In genomic region chr5:56759521-56759920, GRCh38 we compare ENCODE assay signal across 19 cellular contexts. TPM values are rescaled to one million over a fixed set of nuclear protein-coding genes. Genes with fewer than 3 reads are reported as not detected.
DNase-seq lines count a peak whose midpoint lies in the region; TF ChIP-seq lines count a peak whose summit lies in the region.
"Had no signal": no experiment of that assay in that cellular context is flagged by ENCODE, and none has a peak within 500 bp of the region (broad histone marks: within the 10 kb centered on the region; RNA-seq: fewer than 3 reads in every experiment).

No MANE protein-coding gene starts in this region.

- no peak overlapping the region for H3K4ac ChIP-seq in trophoblast cell (ENCODE audit: low read depth, low read length)

- no peak overlapping the region for H2BK5ac ChIP-seq in trophoblast cell (ENCODE audit: low read depth, low read length, poor library complexity)

- no peak overlapping the region for H2AFZ ChIP-seq in trophoblast cell (ENCODE audit: insufficient read depth, low read length, poor library complexity)

- H3K9ac ChIP-seq in trophoblast cell (ENCODE audit: low read length), result no peak overlapping the region

- H3K4me3 ChIP-seq in BE2C (ENCODE audit: low read depth, low read length), result no peak overlapping the region
- no peak overlapping the region for H3K4me3 ChIP-seq in epithelial cell of esophagus (ENCODE audit: low read length)
- no peak overlapping the region for H3K4me3 ChIP-seq in trophoblast cell (ENCODE audit: low read depth, low read length)
- H3K4me3 ChIP-seq: sigmoid colon had no signal

- no peak overlapping the region for H2BK12ac ChIP-seq in trophoblast cell (ENCODE audit: low read length)

- H3K79me2 ChIP-seq in trophoblast cell (ENCODE audit: control insufficient read depth, insufficient read depth, low read length, poor library complexity), result peaks cover 4% of the 10 kb centered on the region

- no peak overlapping the region for H3K23ac ChIP-seq in trophoblast cell (ENCODE audit: low read length)

- H3K9me3 ChIP-seq in BE2C (no peaks in the 10 kb centered on the region), trophoblast cell (ENCODE audit: insufficient read depth, low read depth, low read length) (no peaks in the 10 kb centered on the region)
- H3K9me3 ChIP-seq: sigmoid colon had no signal

- peaks cover 10% of the 10 kb centered on the region for H3K79me1 ChIP-seq in trophoblast cell (ENCODE audit: low read length)

- no peak overlapping the region for H4K91ac ChIP-seq in trophoblast cell (ENCODE audit: low read depth, low read length)

- WGBS in trophoblast cell (ENCODE audit: extremely low coverage, insufficient coverage, insufficient read length), result no CpG with 5 or more reads among the region's 4 CpGs

- no peak overlapping the region for H2AK5ac ChIP-seq in trophoblast cell (ENCODE audit: low read length)

- H3K27me3 ChIP-seq in BE2C, result no peaks in the 10 kb centered on the region
- H3K27me3 ChIP-seq in trophoblast cell (ENCODE audit: insufficient read depth, low read length), result no peaks in the 10 kb centered on the region
- H3K27me3 ChIP-seq: sigmoid colon had no signal

- H3K4me1 ChIP-seq in BE2C (peaks cover 24% of the 10 kb centered on the region), trophoblast cell (ENCODE audit: control insufficient read depth in 1 of 2, insufficient read depth in 2 of 2, low read length in 2 of 2) (peaks cover 16 to 20% of the 10 kb centered on the region in 2 experiments)
- H3K4me1 ChIP-seq: sigmoid colon had no signal

- H4K8ac ChIP-seq in trophoblast cell (ENCODE audit: low read depth, low read length), result no peak overlapping the region

- H3K18ac ChIP-seq in trophoblast cell (ENCODE audit: low read length), result no peak overlapping the region

- TF ChIP-seq CTCF in BE2C (IDR thresholded peaks at IDR 0.05; ENCODE audit: low read depth, low read length), result no peak
- TF ChIP-seq CTCF in epithelial cell of esophagus (IDR thresholded peaks at IDR 0.05; ENCODE audit: insufficient read depth, low read depth, low read length, missing control alignments), result no peak

- no peak overlapping the region for H3K4me2 ChIP-seq in trophoblast cell (ENCODE audit: low read length)

- no peak overlapping the region for H2BK120ac ChIP-seq in trophoblast cell (ENCODE audit: insufficient read depth, low read length, poor library complexity)

- H4K12ac ChIP-seq in trophoblast cell (ENCODE audit: low read depth, low read length), result no peak overlapping the region

- no peak overlapping the region for H3K27ac ChIP-seq in trophoblast cell (ENCODE audit: low read depth, low read length)
- H3K27ac ChIP-seq: HL-60, sigmoid colon had no signal

- H3K14ac ChIP-seq in trophoblast cell (ENCODE audit: low read length), result no peak overlapping the region

- H3K36me3 ChIP-seq in BE2C (no peaks in the 10 kb centered on the region), trophoblast cell (ENCODE audit: control insufficient read depth in 1 of 2, insufficient read depth in 2 of 2, low read length in 2 of 2) (no peaks in the 10 kb centered on the region)
- H3K36me3 ChIP-seq: sigmoid colon had no signal

- DNase-seq in BE2C, result peak; percentile 19
- DNase-seq in ELF-1 (ENCODE audit: low read depth, low spot score), result peak; percentile 42
- peak; percentile 78 for DNase-seq in epithelial cell of esophagus (ENCODE audit: low read depth)
- DNase-seq in trophoblast cell, result peak; percentile 78 to 89
- no peak for DNase-seq in COLO668 (lab: John Stamatoyannopoulos, UW; ENCODE audit: unreplicated experiment)
- no peak for DNase-seq in NCI-H1694 (lab: John Stamatoyannopoulos, UW)
- no peak for DNase-seq in COLO829 (ENCODE audit: low spot score)
- DNase-seq: activated CD4-positive, alpha-beta T cell treated with anti-CD3 and anti-CD28 coated beads, Interleukin-2, amount 10 ng/mL, durations not matched to agents 7 days and 5 days; activated naive CD4-positive, alpha-beta T cell treated with Interleukin-2 at 50 U/mL for 16 hours; activated T-cell treated with anti-CD3 and anti-CD28 coated beads, Interleukin-2, amount 50 U/mL, for 72 hours; amniotic stem cell; CD4-positive, alpha-beta T cell; dermis blood vessel endothelial cell; DMS153; NCI-H1092; NCI-H187 treated with DMSO at 0.1 percent for 48 hours; posterior cingulate gyrus; sigmoid colon had no signal

RNA-seq across cellular contexts. Expression of gene MAP3K1, which starts 55.8 kb away (rescaled TPM):
- 35.5 TPM for polyA plus RNA-seq in BE2C (2012; ENCODE audit: insufficient read depth, insufficient read length, low read depth)
- 13.4 and 13.5 TPM in 2 replicates for polyA plus RNA-seq in trophoblast cell (2013)

Comparison
In these comparisons a context has a peak if more than half of its experiments do, and no peak if none do; other contexts are left out.
1. DNase-seq: peak in BE2C (single experiment), ELF-1 (single experiment), epithelial cell of esophagus (single experiment) and trophoblast cell (2 of 2); none in COLO668 (single experiment), NCI-H1694 (single experiment) and COLO829 (single experiment).